ENCODE assay signal across 8 cellular contexts in genomic region chr5:58886315-58887207, GRCh38.
DNase-seq lines count a peak whose midpoint lies in the region; ATAC-seq and TF ChIP-seq lines count a peak whose summit lies in the region.

No MANE protein-coding gene starts in this region.

- no peaks in the 10 kb centered on the region for H3K9me3 ChIP-seq in spleen

- no peaks in the 10 kb centered on the region for H3K27me3 ChIP-seq in spleen (replicated peaks in 1 of 7)

- no peak for TF ChIP-seq POLR2A in spleen (IDR thresholded peaks at IDR 0.05)

- peak; percentile 64 for ATAC-seq in HG02588 (IDR thresholded peaks at IDR 0.05; ENCODE audit: unreplicated experiment)

- intact Hi-C loops in spleen (cut with DNase I; ENCODE audit: low total_unique reads) = loop anchor here (10.0 kb wide), 1 partner anchor 288 kb away; no protein-coding TSS in a partner anchor

- peak overlapping the region in 4 of 8 donors; percentile 43 to 75 (median 59) for H3K27ac ChIP-seq in spleen

- H3K36me3 ChIP-seq in spleen = no peaks in the 10 kb centered on the region

- WGBS in spleen, 5 donors = 36 to 43% (median 37%) methylated on average over 14 of the region's 14 CpGs

- H3K4me1 ChIP-seq in spleen = peaks cover 0 to 21% (median 2%) of the 10 kb centered on the region in 6 donors

- DNase-seq in NCI-H1417 (lab: John Stamatoyannopoulos, UW) (peak; percentile 42 to 60 (median 57)), NCI-H1417 treated with DMSO at 0.1 percent for 48 hours (lab: John Stamatoyannopoulos, UW) (no peak), NCI-H1048 (lab: John Stamatoyannopoulos, UW) (peak; percentile 50), T-helper 22 cell (ENCODE audit: low read depth) (peak; percentile 11), astrocyte of the hippocampus (ENCODE audit: low read depth, low spot score) (peak; percentile 80), iPS DF 19.7 (ENCODE audit: low read depth, low spot score) (peak; percentile 50), spleen (peak; percentile 83)

- TF ChIP-seq CTCF in spleen (IDR thresholded peaks at IDR 0.05 in 8 of 11, conservative IDR thresholded peaks at IDR 0.05 in 3 of 11) = peak; percentile 24 to 87 (median 80)

- H3K4me3 ChIP-seq in spleen = no peak overlapping the region
